ENCODE assay signal across 17 cellular contexts in the genomic region with DNA sequence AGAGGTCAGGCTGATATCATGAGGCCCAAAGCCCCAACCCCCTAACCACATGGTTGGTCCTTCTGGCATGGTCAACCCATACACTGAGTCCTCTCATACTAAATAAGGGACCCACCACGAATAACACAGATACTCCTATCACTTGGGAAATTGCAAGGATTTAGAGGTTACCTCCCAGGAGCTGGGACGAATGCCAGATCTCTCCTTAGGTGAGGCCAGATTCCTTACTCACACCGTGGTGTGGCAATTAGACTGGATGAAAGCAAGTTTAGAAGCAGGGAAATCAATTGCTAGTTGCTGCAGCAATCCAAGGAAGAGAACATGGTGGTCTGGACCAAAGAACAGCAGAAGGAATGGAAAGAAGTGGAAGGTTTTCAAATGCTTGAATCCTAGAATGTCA.
DNase-seq lines count a peak whose midpoint lies in the region; ATAC-seq and TF ChIP-seq lines count a peak whose summit lies in the region.
"Had no signal": no experiment of that assay in that cellular context is flagged by ENCODE, and none has a peak within 500 bp of the region (broad histone marks: within the 10 kb centered on the region; RNA-seq: fewer than 3 reads in every experiment).

No MANE protein-coding gene starts in this region.

- peak overlapping the region; percentile 48 for H3K27ac Mint-ChIP-seq in activated CD4-positive, alpha-beta T cell treated with anti-CD3 and anti-CD28 coated beads, Interleukin-2, amount 10 ng/mL, durations not matched to agents 24 days and 14 days
- peak overlapping the region; percentile 86 for H3K27ac Mint-ChIP-seq in CD8-positive, alpha-beta T cell
- peak overlapping the region; percentile 21 for H3K27ac Mint-ChIP-seq in activated T-helper 2 cell treated with anti-CD3 and anti-CD28 coated beads, Interferon-gamma antibody, Interleukin-2, Interleukin-4, amounts not matched to agents 10 μg/mL and 5 μg/mL and 100 μg/mL, durations not matched to agents 14 hours and 24 hours and 36 hours
- H3K27ac Mint-ChIP-seq in naive thymus-derived CD8-positive, alpha-beta T cell, result peak overlapping the region in 8 of 10 donors; percentile 63 to 97 (median 90)
- H3K27ac Mint-ChIP-seq: endodermal cell, progenitor cell of endocrine pancreas had no signal

- peaks cover 42% of the 10 kb centered on the region for H3K4me1 ChIP-seq in CD8-positive, alpha-beta T cell (ENCODE audit: insufficient read depth, low read length)
- H3K4me1 ChIP-seq: A549 had no signal

- H3K9me3 ChIP-seq in CD8-positive, alpha-beta T cell (ENCODE audit: low read length), result no peaks in the 10 kb centered on the region
- H3K9me3 ChIP-seq: lower lobe of right lung, Peyer's patch had no signal

- no peak for DNase-seq in activated CD4-positive, alpha-beta T cell treated with anti-CD3 and anti-CD28 coated beads, Interleukin-2, amount 10 ng/mL, durations not matched to agents 24 days and 14 days
- DNase-seq in activated CD4-positive, alpha-beta T cell treated with anti-CD3 and anti-CD28 coated beads for 1 hour, result no peak
- no peak for DNase-seq in CD8-positive, alpha-beta T cell
- no peak for DNase-seq in activated T-helper 2 cell treated with anti-CD3 and anti-CD28 coated beads, Interferon-gamma antibody, Interleukin-2, Interleukin-4, amounts not matched to agents 10 μg/mL and 5 μg/mL and 100 μg/mL, durations not matched to agents 14 hours and 24 hours and 36 hours (ENCODE audit: low spot score)
- DNase-seq in naive thymus-derived CD8-positive, alpha-beta T cell, result no peak
- DNase-seq in kidney glomerular epithelial cell (lab: John Stamatoyannopoulos, UW) (no peak), substantia nigra (lab: John Stamatoyannopoulos, UW) (no peak), GM19238 (ENCODE audit: insufficient read length, low spot score) (no peak)
- DNase-seq: endodermal cell, KBM-7, lower lobe of right lung, NCI-H1105, Peyer's patch, SW 1271, WERI-Rb-1 had no signal

- H3K36me3 ChIP-seq in CD8-positive, alpha-beta T cell (ENCODE audit: insufficient read depth, low read length), result no peaks in the 10 kb centered on the region
- H3K36me3 ChIP-seq: lower lobe of right lung, Peyer's patch, WERI-Rb-1 had no signal

- POLR2A ChIA-PET in CD8-positive, alpha-beta T cell (lab: Charles Lee), result interaction anchor here (1.4 to 2.5 kb wide), 3 partner anchors 11 to 43 kb away, joined by 5 to 23 read pairs (median 5); no protein-coding TSS in a partner anchor
- POLR2A ChIA-PET in naive thymus-derived CD8-positive, alpha-beta T cell (lab: Charles Lee), result interaction anchor here (1.5 to 3.6 kb wide), 6 partner anchors 11 to 126 kb away, joined by 5 to 30 read pairs (median 13); a partner anchor contains a TSS

- peaks cover 53% of the 10 kb centered on the region for H3K4me1 Mint-ChIP-seq in activated CD4-positive, alpha-beta T cell treated with anti-CD3 and anti-CD28 coated beads, Interleukin-2, amount 10 ng/mL, durations not matched to agents 24 days and 14 days
- peaks cover 53% of the 10 kb centered on the region for H3K4me1 Mint-ChIP-seq in CD8-positive, alpha-beta T cell (ENCODE audit: low read depth)
- peaks cover 60% of the 10 kb centered on the region for H3K4me1 Mint-ChIP-seq in activated T-helper 2 cell treated with anti-CD3 and anti-CD28 coated beads, Interferon-gamma antibody, Interleukin-2, Interleukin-4, amounts not matched to agents 10 μg/mL and 5 μg/mL and 100 μg/mL, durations not matched to agents 14 hours and 24 hours and 36 hours (ENCODE audit: low read depth)
- peaks cover 40 to 62% (median 58%) of the 10 kb centered on the region in 4 donors for H3K4me1 Mint-ChIP-seq in naive thymus-derived CD8-positive, alpha-beta T cell

- H3K9me3 Mint-ChIP-seq in activated CD4-positive, alpha-beta T cell treated with anti-CD3 and anti-CD28 coated beads, Interleukin-2, amount 10 ng/mL, durations not matched to agents 24 days and 14 days, result peaks cover 14% of the 10 kb centered on the region
- no peaks in the 10 kb centered on the region for H3K9me3 Mint-ChIP-seq in CD8-positive, alpha-beta T cell
- H3K9me3 Mint-ChIP-seq in activated T-helper 2 cell treated with anti-CD3 and anti-CD28 coated beads, Interferon-gamma antibody, Interleukin-2, Interleukin-4, amounts not matched to agents 10 μg/mL and 5 μg/mL and 100 μg/mL, durations not matched to agents 14 hours and 24 hours and 36 hours, result peaks cover 5% of the 10 kb centered on the region
- H3K9me3 Mint-ChIP-seq in naive thymus-derived CD8-positive, alpha-beta T cell, result peaks cover 0 to 2% (median 0%) of the 10 kb centered on the region in 9 donors

- intact Hi-C loops in activated CD4-positive, alpha-beta T cell treated with anti-CD3 and anti-CD28 coated beads, Interleukin-2, amount 10 ng/mL, durations not matched to agents 24 days and 14 days (cut with micrococcal nuclease), result loop anchor here (1.0 kb wide), 1 partner anchor 11 kb away; no protein-coding TSS in a partner anchor
- intact Hi-C loops in CD8-positive, alpha-beta T cell (cut with DNase I, micrococcal nuclease), result loop anchor here in 1 of 2 experiments (1.0 to 5.0 kb wide), 4 partner anchors 11 to 516 kb away; a partner anchor contains a TSS
- intact Hi-C loops in activated T-helper 2 cell treated with anti-CD3 and anti-CD28 coated beads, Interferon-gamma antibody, Interleukin-2, Interleukin-4, amounts not matched to agents 10 μg/mL and 5 μg/mL and 100 μg/mL, durations not matched to agents 14 hours and 24 hours and 36 hours (cut with micrococcal nuclease), result loop anchor here (2.0 kb wide), 1 partner anchor 14 kb away; no protein-coding TSS in a partner anchor

- CTCF ChIA-PET in CD8-positive, alpha-beta T cell (lab: Charles Lee), result interaction anchor here (0.8 to 16.1 kb wide), 5 partner anchors 7 to 267 kb away, joined by 3 to 333 read pairs (median 5); no protein-coding TSS in a partner anchor

- peaks cover 17% of the 10 kb centered on the region for H3K27me3 Mint-ChIP-seq in activated CD4-positive, alpha-beta T cell treated with anti-CD3 and anti-CD28 coated beads, Interleukin-2, amount 10 ng/mL, durations not matched to agents 24 days and 14 days
- H3K27me3 Mint-ChIP-seq in CD8-positive, alpha-beta T cell (ENCODE audit: low read depth), result no peaks in the 10 kb centered on the region
- peaks cover 3% of the 10 kb centered on the region for H3K27me3 Mint-ChIP-seq in activated T-helper 2 cell treated with anti-CD3 and anti-CD28 coated beads, Interferon-gamma antibody, Interleukin-2, Interleukin-4, amounts not matched to agents 10 μg/mL and 5 μg/mL and 100 μg/mL, durations not matched to agents 14 hours and 24 hours and 36 hours (ENCODE audit: low read depth)
- H3K27me3 Mint-ChIP-seq in naive thymus-derived CD8-positive, alpha-beta T cell, result peaks cover 0 to 2% (median 0%) of the 10 kb centered on the region in 5 donors

- peaks cover 5% of the 10 kb centered on the region for H3K36me3 Mint-ChIP-seq in activated CD4-positive, alpha-beta T cell treated with anti-CD3 and anti-CD28 coated beads, Interleukin-2, amount 10 ng/mL, durations not matched to agents 24 days and 14 days (ENCODE audit: low read depth)
- no peaks in the 10 kb centered on the region for H3K36me3 Mint-ChIP-seq in CD8-positive, alpha-beta T cell
- H3K36me3 Mint-ChIP-seq in activated T-helper 2 cell treated with anti-CD3 and anti-CD28 coated beads, Interferon-gamma antibody, Interleukin-2, Interleukin-4, amounts not matched to agents 10 μg/mL and 5 μg/mL and 100 μg/mL, durations not matched to agents 14 hours and 24 hours and 36 hours (ENCODE audit: low read depth), result peaks cover 3% of the 10 kb centered on the region
- H3K36me3 Mint-ChIP-seq in naive thymus-derived CD8-positive, alpha-beta T cell, result no peaks in the 10 kb centered on the region

- H3K4me3 ChIP-seq in CD8-positive, alpha-beta T cell (ENCODE audit: low read depth, low read length), result no peak overlapping the region
- H3K4me3 ChIP-seq: A549, lower lobe of right lung, Peyer's patch had no signal

- no peak for ATAC-seq in CD8-positive, alpha-beta T cell
- ATAC-seq in naive thymus-derived CD8-positive, alpha-beta T cell, result no peak
- ATAC-seq: A549, lower lobe of right lung had no signal

- no peak for TF ChIP-seq CTCF in CD8-positive, alpha-beta T cell (IDR thresholded peaks at IDR 0.05)

- H3K27me3 ChIP-seq in CD8-positive, alpha-beta T cell (ENCODE audit: insufficient read depth, low read length), result no peaks in the 10 kb centered on the region
- H3K27me3 ChIP-seq: Peyer's patch had no signal

- no peak overlapping the region for H3K27ac ChIP-seq in CD8-positive, alpha-beta T cell (ENCODE audit: low read depth, low read length)
- no peak overlapping the region for H3K27ac ChIP-seq in substantia nigra (ENCODE audit: low read depth, low read length, poor library complexity, severe bottlenecking)
- H3K27ac ChIP-seq: A549, lower lobe of right lung, WERI-Rb-1 had no signal

- H3K4me3 Mint-ChIP-seq in activated CD4-positive, alpha-beta T cell treated with anti-CD3 and anti-CD28 coated beads, Interleukin-2, amount 10 ng/mL, durations not matched to agents 24 days and 14 days, result peak overlapping the region; percentile 61
- peak overlapping the region; percentile 47 for H3K4me3 Mint-ChIP-seq in CD8-positive, alpha-beta T cell
- peak overlapping the region; percentile 47 for H3K4me3 Mint-ChIP-seq in activated T-helper 2 cell treated with anti-CD3 and anti-CD28 coated beads, Interferon-gamma antibody, Interleukin-2, Interleukin-4, amounts not matched to agents 10 μg/mL and 5 μg/mL and 100 μg/mL, durations not matched to agents 14 hours and 24 hours and 36 hours (ENCODE audit: low read depth)
- peak overlapping the region in 7 of 10 donors; percentile 69 to 90 (median 87) for H3K4me3 Mint-ChIP-seq in naive thymus-derived CD8-positive, alpha-beta T cell
- H3K4me3 Mint-ChIP-seq: endodermal cell had no signal

Comparison
In these comparisons a context has a peak if more than half of its experiments do, and no peak if none do; other contexts are left out.
1. H3K27ac Mint-ChIP-seq: peak in every context shown above with its lines; median percentile 90 in naive thymus-derived CD8-positive, alpha-beta T cell; 86 in CD8-positive, alpha-beta T cell; 48 in activated CD4-positive, alpha-beta T cell treated with anti-CD3 and anti-CD28 coated beads, Interleukin-2, amount 10 ng/mL, durations not matched to agents 24 days and 14 days; 21 in activated T-helper 2 cell treated with anti-CD3 and anti-CD28 coated beads, Interferon-gamma antibody, Interleukin-2, Interleukin-4, amounts not matched to agents 10 μg/mL and 5 μg/mL and 100 μg/mL, durations not matched to agents 14 hours and 24 hours and 36 hours.